Comparison of ENCODE assay signal across 17 cellular contexts in the genomic region with DNA sequence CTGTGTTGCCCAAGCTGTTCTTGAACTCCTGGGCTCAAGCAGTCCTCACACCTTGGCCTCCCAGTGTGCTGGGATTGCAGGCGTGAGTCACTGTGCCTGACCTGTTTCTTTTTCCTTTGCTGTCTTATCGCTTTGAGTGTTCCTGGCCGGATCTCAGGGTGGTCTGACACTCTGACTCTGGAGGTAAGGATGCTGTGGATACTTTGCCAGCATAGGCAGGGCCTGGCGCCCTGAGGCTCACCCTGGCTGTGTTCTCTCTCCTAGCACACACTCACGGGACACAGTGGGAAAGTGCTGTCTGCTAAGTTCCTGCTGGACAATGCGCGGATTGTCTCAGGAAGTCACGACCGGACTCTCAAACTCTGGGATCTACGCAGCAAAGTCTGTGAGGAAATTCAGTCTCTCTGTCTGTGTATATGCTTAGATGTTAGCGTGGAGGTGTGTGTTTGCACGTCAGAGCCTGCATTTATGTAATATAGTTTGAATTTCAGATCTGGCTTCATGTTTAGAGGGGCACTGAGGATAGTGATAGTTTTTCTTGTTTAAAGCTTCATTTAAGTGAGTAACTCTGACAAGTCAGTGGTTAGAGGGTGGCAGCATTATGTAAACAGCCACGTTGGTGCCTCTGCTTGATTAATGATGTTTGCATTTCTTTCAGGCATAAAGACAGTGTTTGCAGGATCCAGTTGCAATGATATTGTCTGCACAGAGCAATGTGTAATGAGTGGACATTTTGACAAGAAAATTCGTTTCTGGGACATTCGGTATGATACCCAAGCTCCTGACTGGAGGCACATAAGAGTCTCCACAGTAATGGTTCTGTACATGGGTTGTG. TPM values are rescaled to one million over a fixed set of nuclear protein-coding genes. Genes with fewer than 3 reads are reported as not detected.
DNase-seq lines count a peak whose midpoint lies in the region; ATAC-seq and TF ChIP-seq lines count a peak whose summit lies in the region.
"Had no signal": no experiment of that assay in that cellular context is flagged by ENCODE, and none has a peak within 500 bp of the region (broad histone marks: within the 10 kb centered on the region; RNA-seq: fewer than 3 reads in every experiment).

No MANE protein-coding gene starts in this region.

- no peaks in the 10 kb centered on the region for H3K27me3 Mint-ChIP-seq in H9 (ENCODE audit: low read depth)
- H3K27me3 Mint-ChIP-seq in activated naive CD8-positive, alpha-beta T cell treated with anti-CD3 and anti-CD28 coated beads for 36 hours = no peaks in the 10 kb centered on the region

- H3K4me2 ChIP-seq in H9 (ENCODE audit: insufficient read depth, insufficient read length, low read length) = no peak overlapping the region
- no peak overlapping the region for H3K4me2 ChIP-seq in mesenchymal stem cell (ENCODE audit: low read length, poor library complexity, severe bottlenecking)
- H3K4me2 ChIP-seq in PC-9 = no peak overlapping the region

- H2BK20ac ChIP-seq in H9 (ENCODE audit: low read depth, low read length, poor library complexity, severe bottlenecking) = no peak overlapping the region

- no peak overlapping the region for H4K5ac ChIP-seq in H9 (ENCODE audit: insufficient read length, low read depth, low read length)

- H3K27ac ChIP-seq in C4-2B (peak overlapping the region; percentile 66), H9 (ENCODE audit: insufficient read length, low read depth, low read length) (no peak overlapping the region), mesenchymal stem cell (ENCODE audit: low read length, poor library complexity, severe bottlenecking) (no peak overlapping the region), PC-9 (no peak overlapping the region)
- H3K27ac ChIP-seq: body of pancreas, ovary had no signal

- H3K23ac ChIP-seq in H9 (ENCODE audit: insufficient read length, low read depth, low read length) = no peak overlapping the region
- no peak overlapping the region for H3K23ac ChIP-seq in mesenchymal stem cell (ENCODE audit: low read length in 2 of 2)

- H3K27me3 ChIP-seq in H9 (ENCODE audit: insufficient read depth, low read length) = no peaks in the 10 kb centered on the region
- no peaks in the 10 kb centered on the region for H3K27me3 ChIP-seq in mesenchymal stem cell (ENCODE audit: control insufficient read depth in 1 of 2, insufficient read depth in 1 of 2, low read length in 2 of 2)
- no peaks in the 10 kb centered on the region for H3K27me3 ChIP-seq in PC-9 (ENCODE audit: insufficient read depth, low read depth)
- H3K27me3 ChIP-seq: BLaER1, body of pancreas, ovary had no signal

- H3K79me2 ChIP-seq in H9 (ENCODE audit: insufficient read depth, low read length) = no peaks in the 10 kb centered on the region
- 0 out of 2 replicates have a peak, but pooled peaks cover 5% of the 10 kb centered on the region for H3K79me2 ChIP-seq in PC-9 (ENCODE audit: low read depth)

- H3K9me3 ChIP-seq in H9 (ENCODE audit: control insufficient read depth, low read depth, low read length) = no peaks in the 10 kb centered on the region
- no peaks in the 10 kb centered on the region for H3K9me3 ChIP-seq in mesenchymal stem cell (ENCODE audit: control insufficient read depth, low read length)
- H3K9me3 ChIP-seq in PC-9 (ENCODE audit: insufficient read depth, low read depth) = no peaks in the 10 kb centered on the region
- H3K9me3 ChIP-seq: BLaER1, body of pancreas, mucosa of descending colon, ovary had no signal

- H3K9ac ChIP-seq in H9 (ENCODE audit: extremely low read depth, insufficient read length, low read length) = no peak overlapping the region
- H3K9ac ChIP-seq in mesenchymal stem cell (ENCODE audit: low read length) = no peak overlapping the region
- H3K9ac ChIP-seq: BLaER1 had no signal

- no peak overlapping the region for H2BK120ac ChIP-seq in H9 (ENCODE audit: low read depth, low read length, poor library complexity, severe bottlenecking)
- no peak overlapping the region for H2BK120ac ChIP-seq in mesenchymal stem cell (ENCODE audit: low read depth, low read length)

- H2BK5ac ChIP-seq in H9 (ENCODE audit: insufficient read length, low read length) (no peak overlapping the region), mesenchymal stem cell (ENCODE audit: low read depth, low read length, poor library complexity, severe bottlenecking) (no peak overlapping the region)

- H2BK15ac ChIP-seq in H9 (ENCODE audit: low read depth, low read length) = no peak overlapping the region
- H2BK15ac ChIP-seq in mesenchymal stem cell (ENCODE audit: low read depth, poor library complexity, severe bottlenecking) = no peak overlapping the region

- BruUV-seq in PC-9 (replicated peaks; lab: Mats Ljungman, UMichigan) = no TSS peak

- H3K4me1 ChIP-seq in H9 (ENCODE audit: insufficient read depth, low read length) = no peaks in the 10 kb centered on the region
- no peaks in the 10 kb centered on the region for H3K4me1 ChIP-seq in mesenchymal stem cell (ENCODE audit: control insufficient read depth, insufficient read depth, low read depth, low read length)
- H3K4me1 ChIP-seq in PC-9 (replicated peaks; ENCODE audit: insufficient read depth) = no peaks in the 10 kb centered on the region
- H3K4me1 ChIP-seq: body of pancreas had no signal

- H3K36me3 ChIP-seq in mesenchymal stem cell (ENCODE audit: control insufficient read depth in 1 of 2, insufficient read depth in 2 of 2, low read depth in 1 of 2, low read length in 2 of 2) = peaks cover 61 to 94% of the 10 kb centered on the region in 2 experiments
- H3K36me3 ChIP-seq in PC-9 (ENCODE audit: low read depth) = peaks cover 75% of the 10 kb centered on the region
- H3K36me3 ChIP-seq: ovary had no signal

- ATAC-seq in left colon (no peak), GM21737 (IDR thresholded peaks at IDR 0.05; ENCODE audit: unreplicated experiment) (no peak)
- ATAC-seq: body of pancreas, mucosa of descending colon had no signal

- H2AK5ac ChIP-seq in H9 (ENCODE audit: insufficient read length, low read length) = no peak overlapping the region
- no peak overlapping the region for H2AK5ac ChIP-seq in mesenchymal stem cell (ENCODE audit: low read length, severe bottlenecking)

- POLR2A ChIA-PET in PC-9 (lab: Charles Lee; ENCODE audit: unreplicated experiment) = interaction anchor here (0.7 kb wide), 2 partner anchors 159 to 1575 kb away, joined by 3 to 6 read pairs; no protein-coding TSS in a partner anchor

- H3T11ph ChIP-seq in H9 (ENCODE audit: low read length) = no peak overlapping the region

- CTCF ChIA-PET in PC-9 (lab: Charles Lee) = no interaction called here

- no peaks in the 10 kb centered on the region for H3K9me3 Mint-ChIP-seq in H9
- H3K9me3 Mint-ChIP-seq in activated naive CD8-positive, alpha-beta T cell treated with anti-CD3 and anti-CD28 coated beads for 36 hours = no peaks in the 10 kb centered on the region
- H3K9me3 Mint-ChIP-seq: activated T-helper 2 cell treated with anti-CD3 and anti-CD28 coated beads, Interferon-gamma antibody, Interleukin-2, Interleukin-4, amounts not matched to agents 10 μg/mL and 5 μg/mL and 100 μg/mL, durations not matched to agents 14 hours and 24 hours and 36 hours had no signal

- H3K18ac ChIP-seq in H9 (ENCODE audit: insufficient read length, low read depth, low read length) (no peak overlapping the region), mesenchymal stem cell (ENCODE audit: low read depth in 1 of 2, low read length in 2 of 2) (no peak overlapping the region)

- H3K14ac ChIP-seq in H9 (ENCODE audit: insufficient read depth, low read length) (no peak overlapping the region), mesenchymal stem cell (ENCODE audit: low read length in 2 of 2) (no peak overlapping the region)

- TF ChIP-seq CTCF in C4-2B (conservative IDR thresholded peaks at IDR 0.05) (no peak), H9 (conservative IDR thresholded peaks at IDR 0.05) (no peak), PC-9 (conservative IDR thresholded peaks at IDR 0.05) (no peak)

- no peak overlapping the region for H3K4ac ChIP-seq in H9 (ENCODE audit: low read depth, low read length)
- no peak overlapping the region for H3K4ac ChIP-seq in mesenchymal stem cell (ENCODE audit: low read depth in 1 of 2, low read length in 2 of 2)

- H3F3A ChIP-seq in PC-9 (ENCODE audit: insufficient read depth, low read depth) = peaks cover 67% of the 10 kb centered on the region

- H3K4me3 Mint-ChIP-seq in H9 = no peak overlapping the region
- H3K4me3 Mint-ChIP-seq in activated naive CD8-positive, alpha-beta T cell treated with anti-CD3 and anti-CD28 coated beads for 36 hours = no peak overlapping the region

- H3K79me1 ChIP-seq in H9 (ENCODE audit: insufficient read depth, low read depth, low read length, poor library complexity, severe bottlenecking) (no peaks in the 10 kb centered on the region), mesenchymal stem cell (replicated peaks; ENCODE audit: low read length, poor library complexity, severe bottlenecking) (peaks cover 26% of the 10 kb centered on the region)

- H2BK12ac ChIP-seq in H9 (ENCODE audit: insufficient read length, low read depth, low read length) (no peak overlapping the region), mesenchymal stem cell (ENCODE audit: low read length in 2 of 2) (no peak overlapping the region)

- H4K91ac ChIP-seq in H9 (ENCODE audit: insufficient read length, low read depth, low read length) = no peak overlapping the region
- H4K91ac ChIP-seq in mesenchymal stem cell (ENCODE audit: low read length) = no peak overlapping the region

- no peaks in the 10 kb centered on the region for H3K23me2 ChIP-seq in H9 (ENCODE audit: insufficient read length, low read depth, low read length, poor library complexity, severe bottlenecking)

- H3K56ac ChIP-seq in H9 (ENCODE audit: insufficient read length, low read depth, low read length) = no peak overlapping the region

- WGBS in H9 (ENCODE audit: extremely low coverage, insufficient read length, low lambda C conversion rate) = no CpG with 5 or more reads among the region's 15 CpGs
- WGBS in mesenchymal stem cell = 68% methylated on average over 15 of the region's 15 CpGs

- H2AFZ ChIP-seq in H9 (ENCODE audit: low read length) = no peak overlapping the region
- H2AFZ ChIP-seq in mesenchymal stem cell (ENCODE audit: low read depth, low read length) = no peak overlapping the region
- H2AFZ ChIP-seq in PC-9 = no peak overlapping the region

- intact Hi-C loops in left colon (cut with DNase I, micrococcal nuclease) = no loop called here
- intact Hi-C loops in PC-9 (cut with micrococcal nuclease; ENCODE audit: unreplicated experiment) = no loop called here

- no peaks in the 10 kb centered on the region for H3K9me2 ChIP-seq in PC-9 (ENCODE audit: insufficient read depth)

- H3K27ac Mint-ChIP-seq in H9 = peak overlapping the region in 2 of 3 experiments; percentile 50 to 54; a peak in 2 of 7 replicates
- H3K27ac Mint-ChIP-seq in activated naive CD8-positive, alpha-beta T cell treated with anti-CD3 and anti-CD28 coated beads for 36 hours = peak overlapping the region; percentile 30
- H3K27ac Mint-ChIP-seq: activated T-helper 2 cell treated with anti-CD3 and anti-CD28 coated beads, Interferon-gamma antibody, Interleukin-2, Interleukin-4, amounts not matched to agents 10 μg/mL and 5 μg/mL and 100 μg/mL, durations not matched to agents 14 hours and 24 hours and 36 hours had no signal

- H3K4me3 ChIP-seq in mesenchymal stem cell (ENCODE audit: insufficient read depth in 1 of 2, low read depth in 1 of 2, low read length in 2 of 2) = no peak overlapping the region
- no peak overlapping the region for H3K4me3 ChIP-seq in PC-9
- H3K4me3 ChIP-seq: BLaER1, body of pancreas, mucosa of descending colon, ovary had no signal

- DNase-seq in H9 (no peak), mesenchymal stem cell (peak; percentile 43), hepatic stellate cell (ENCODE audit: low spot score) (no peak), left colon (no peak), PC-9 (no peak)
- DNase-seq in activated naive CD8-positive, alpha-beta T cell treated with anti-CD3 and anti-CD28 coated beads for 36 hours = no peak
- DNase-seq: activated CD4-positive, alpha-beta T cell treated with anti-CD3 and anti-CD28 coated beads, Interleukin-2, amount 50 U/mL, for 1 hour; body of pancreas; effector CD8-positive, alpha-beta T cell; GF-D8; mucosa of descending colon; NCI-H526; ovary had no signal

- H4K20me1 ChIP-seq in H9 (ENCODE audit: control insufficient read depth, insufficient read depth, insufficient read length) = no peaks in the 10 kb centered on the region
- peaks cover 10% of the 10 kb centered on the region; the same call in 1 of the 2 replicates for H4K20me1 ChIP-seq in PC-9 (ENCODE audit: insufficient read depth)
- H4K20me1 ChIP-seq: BLaER1 had no signal

- peaks cover 53 to 90% (median 79%) of the 10 kb centered on the region in 3 experiments; a peak in 6 of 7 replicates for H3K36me3 Mint-ChIP-seq in H9 (ENCODE audit: insufficient read depth in 1 of 3, low read depth in 3 of 3)
- H3K36me3 Mint-ChIP-seq in activated naive CD8-positive, alpha-beta T cell treated with anti-CD3 and anti-CD28 coated beads for 36 hours = peaks cover 24% of the 10 kb centered on the region

- H4K8ac ChIP-seq in H9 (replicated peaks; ENCODE audit: insufficient read length, low read depth, low read length) (no peak overlapping the region), mesenchymal stem cell (ENCODE audit: low read length) (no peak overlapping the region)

- H3K4me1 Mint-ChIP-seq in H9 = peaks cover 0 to 2% of the 10 kb centered on the region in 2 experiments; a peak in 1 of 4 replicates
- H3K4me1 Mint-ChIP-seq in activated naive CD8-positive, alpha-beta T cell treated with anti-CD3 and anti-CD28 coated beads for 36 hours = peaks cover 5% of the 10 kb centered on the region

RNA-seq across cellular contexts. Expression of gene SAG, which starts 17.8 kb away (rescaled TPM):
- total RNA-seq in H9 (2021) (not detected in 2 replicates), left colon (not detected), PC-9 (2021) (not detected in 2 replicates)
- total RNA-seq in activated naive CD8-positive, alpha-beta T cell treated with anti-CD3 and anti-CD28 coated beads for 36 hours = under 1 TPM in 1 of 2 experiments, not detected in 1; 0.31 TPM
- polyA plus RNA-seq in mesenchymal stem cell (2013, experiment 1 of 2) = not detected
- not detected for polyA plus RNA-seq in mesenchymal stem cell (2013, experiment 2 of 2)
- total RNA-seq: activated T-helper 2 cell treated with anti-CD3 and anti-CD28 coated beads, Interferon-gamma antibody, Interleukin-2, Interleukin-4, amounts not matched to agents 10 μg/mL and 5 μg/mL and 100 μg/mL, durations not matched to agents 14 hours and 24 hours and 36 hours; body of pancreas; ovary had no signal
- polyA plus RNA-seq: ovary had no signal

RNA-seq across cellular contexts. Expression of gene ATG16L1, which starts 38.3 kb away (rescaled TPM):
- 39.3 and 42.0 TPM in 2 replicates for total RNA-seq in H9 (2021)
- 10 to 100 TPM; 23.4 to 26.1 TPM for total RNA-seq in activated naive CD8-positive, alpha-beta T cell treated with anti-CD3 and anti-CD28 coated beads for 36 hours
- 16.0 TPM for polyA plus RNA-seq in mesenchymal stem cell (2013, experiment 1 of 2)
- polyA plus RNA-seq in mesenchymal stem cell (2013, experiment 2 of 2) = 14.3 TPM
- total RNA-seq in left colon = 10 to 100 TPM; 34.5 to 36.2 TPM
- 55.7 and 63.9 TPM in 2 replicates for total RNA-seq in PC-9 (2021)
